22 cellular contexts compared by ENCODE assay signal in genomic region chr11:103676413-103676812, GRCh38.
"Had no signal": no experiment of that assay in that cellular context is flagged by ENCODE, and none has a peak within 500 bp of the region (broad histone marks: within the 10 kb centered on the region; RNA-seq: fewer than 3 reads in every experiment).

No MANE protein-coding gene starts in this region.

- H3K27me3 ChIP-seq: ascending aorta, heart left ventricle, testis, vagina had no signal

- H3K36me3 ChIP-seq: ascending aorta, heart left ventricle, vagina had no signal

- DNase-seq: activated CD4-positive, alpha-beta T cell treated with anti-CD3 and anti-CD28 coated beads for 1 hour; activated CD4-positive, alpha-beta T cell treated with anti-CD3 and anti-CD28 coated beads, Interleukin-2, amount 50 U/mL, for 1 hour; activated CD8-positive, alpha-beta T cell treated with anti-CD3 and anti-CD28 coated beads, Interleukin-2, amount 10 ng/mL, durations not matched to agents 7 days and 5 days; activated gamma-delta T cell treated with Interleukin-2 at 50 U/mL for 16 hours; effector memory CD8-positive, alpha-beta T cell; heart left ventricle; left colon; mesenchymal stem cell; nephron progenitor cell; nucleus accumbens; stimulated activated CD4-positive, alpha-beta T cell treated with anti-CD3 and anti-CD28 coated beads, Interleukin-2, amount 100 ng/mL, for 48 hours; stimulated activated naive CD4-positive, alpha-beta T cell; testis; trophoblast cell had no signal

- H3K27ac ChIP-seq: ascending aorta, heart left ventricle, testis, vagina had no signal

- H3K4me3 ChIP-seq: ascending aorta, heart left ventricle, smooth muscle cell, testis, vagina had no signal

- H3K4me2 ChIP-seq: smooth muscle cell had no signal

- H3K9me3 ChIP-seq: ascending aorta, heart left ventricle, testis, vagina had no signal

- ATAC-seq: activated CD8-positive, alpha-beta T cell treated with anti-CD3 and anti-CD28 coated beads, Interleukin-2, amount 10 ng/mL, durations not matched to agents 7 days and 5 days; effector memory CD8-positive, alpha-beta T cell; esophagus mucosa; heart left ventricle; left colon; sciatic nerve had no signal

- FAIRE-seq: colon, endothelial cell of umbilical vein, keratinocyte had no signal

- H3K4me1 ChIP-seq: ascending aorta, heart left ventricle, testis, vagina had no signal
